9 cellular contexts compared by ENCODE assay signal in the genomic region with DNA sequence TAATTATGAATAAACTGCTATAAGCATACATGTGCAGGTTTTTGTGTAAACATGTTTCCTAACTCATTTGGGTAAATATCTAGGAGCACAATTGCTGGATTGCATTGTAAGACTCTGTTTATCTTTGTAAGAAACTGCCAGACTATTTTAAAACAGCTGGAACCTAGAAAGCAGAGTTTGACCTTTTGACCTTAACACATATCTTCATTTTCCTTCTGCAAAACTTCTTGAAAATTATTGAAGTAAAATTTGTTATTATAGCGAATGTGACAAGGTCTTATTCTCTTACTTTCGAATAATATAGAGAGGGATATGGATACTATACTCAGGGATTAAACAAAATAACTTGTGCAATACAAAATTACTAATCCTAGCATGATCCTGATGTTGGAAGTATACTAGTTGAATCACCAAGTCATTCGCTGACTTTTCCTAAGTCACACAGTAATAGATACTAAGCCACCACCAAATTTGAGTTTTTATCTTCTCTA. TPM values are rescaled to one million over a fixed set of nuclear protein-coding genes. Genes with fewer than 3 reads are reported as not detected.
DNase-seq lines count a peak whose midpoint lies in the region; ATAC-seq and TF ChIP-seq lines count a peak whose summit lies in the region.
"Had no signal": no experiment of that assay in that cellular context is flagged by ENCODE, and none has a peak within 500 bp of the region (broad histone marks: within the 10 kb centered on the region; RNA-seq: fewer than 3 reads in every experiment).

No MANE protein-coding gene starts in this region.

- intact Hi-C loops in activated CD4-positive, alpha-beta T cell treated with anti-CD3 and anti-CD28 coated beads, Interleukin-2, amount 10 ng/mL, durations not matched to agents 24 days and 14 days (cut with micrococcal nuclease): loop anchor here (5.0 kb wide), 1 partner anchor 801 kb away; no protein-coding TSS in a partner anchor
- intact Hi-C loops in activated T-helper 1 cell treated with anti-CD3 and anti-CD28 coated beads, Interleukin-12 subunit alpha, Interleukin-12 subunit beta, Interleukin-2, Interleukin-4 antibody, amounts not matched to agents 30 ng/mL and 10 ng/mL and 1 ng/mL, durations not matched to agents 14 hours and 24 hours and 36 hours (cut with micrococcal nuclease): loop anchor here (2.0 to 10.0 kb wide), 2 partner anchors 1368 to 1464 kb away; no protein-coding TSS in a partner anchor

- ATAC-seq in foreskin keratinocyte (peak; percentile 44), thoracic aorta (ENCODE audit: insufficient number of reproducible peaks, low FRiP score, low read depth) (no peak), HG03565 (IDR thresholded peaks at IDR 0.05; ENCODE audit: unreplicated experiment) (no peak), GM21717 (IDR thresholded peaks at IDR 0.05; ENCODE audit: unreplicated experiment) (no peak)

- no peak for DNase-seq in activated CD4-positive, alpha-beta T cell treated with anti-CD3 and anti-CD28 coated beads, Interleukin-2, amount 10 ng/mL, durations not matched to agents 24 days and 14 days
- DNase-seq in activated CD4-positive, alpha-beta T cell treated with anti-CD3 and anti-CD28 coated beads for 1 hour: no peak
- DNase-seq in activated T-helper 1 cell treated with anti-CD3 and anti-CD28 coated beads, Interleukin-12 subunit alpha, Interleukin-12 subunit beta, Interleukin-2, Interleukin-4 antibody, amounts not matched to agents 30 ng/mL and 10 ng/mL and 1 ng/mL, durations not matched to agents 14 hours and 24 hours and 36 hours (ENCODE audit: low spot score): no peak
- DNase-seq in foreskin keratinocyte (no peak), thoracic aorta (ENCODE audit: low spot score) (no peak), cerebellar nuclear complex (lab: John Stamatoyannopoulos, UW) (no peak)
- DNase-seq: NCI-H524 treated with DMSO at 0.1 percent for 48 hours had no signal

- H3K36me3 Mint-ChIP-seq in activated CD4-positive, alpha-beta T cell treated with anti-CD3 and anti-CD28 coated beads, Interleukin-2, amount 10 ng/mL, durations not matched to agents 24 days and 14 days (ENCODE audit: low read depth): peaks cover 2% of the 10 kb centered on the region
- peaks cover 3% of the 10 kb centered on the region for H3K36me3 Mint-ChIP-seq in activated T-helper 1 cell treated with anti-CD3 and anti-CD28 coated beads, Interleukin-12 subunit alpha, Interleukin-12 subunit beta, Interleukin-2, Interleukin-4 antibody, amounts not matched to agents 30 ng/mL and 10 ng/mL and 1 ng/mL, durations not matched to agents 14 hours and 24 hours and 36 hours (ENCODE audit: low read depth)

- TF ChIP-seq CTCF in foreskin keratinocyte (conservative IDR thresholded peaks at IDR 0.05) (no peak), thoracic aorta (IDR thresholded peaks at IDR 0.05) (no peak)

- peak overlapping the region; percentile 65 for H3K4me3 Mint-ChIP-seq in activated CD4-positive, alpha-beta T cell treated with anti-CD3 and anti-CD28 coated beads, Interleukin-2, amount 10 ng/mL, durations not matched to agents 24 days and 14 days
- H3K4me3 Mint-ChIP-seq in activated T-helper 1 cell treated with anti-CD3 and anti-CD28 coated beads, Interleukin-12 subunit alpha, Interleukin-12 subunit beta, Interleukin-2, Interleukin-4 antibody, amounts not matched to agents 30 ng/mL and 10 ng/mL and 1 ng/mL, durations not matched to agents 14 hours and 24 hours and 36 hours: peak overlapping the region; percentile 13

- no peaks in the 10 kb centered on the region for H3K27me3 Mint-ChIP-seq in activated CD4-positive, alpha-beta T cell treated with anti-CD3 and anti-CD28 coated beads, Interleukin-2, amount 10 ng/mL, durations not matched to agents 24 days and 14 days
- H3K27me3 Mint-ChIP-seq in activated T-helper 1 cell treated with anti-CD3 and anti-CD28 coated beads, Interleukin-12 subunit alpha, Interleukin-12 subunit beta, Interleukin-2, Interleukin-4 antibody, amounts not matched to agents 30 ng/mL and 10 ng/mL and 1 ng/mL, durations not matched to agents 14 hours and 24 hours and 36 hours (ENCODE audit: insufficient read depth): no peaks in the 10 kb centered on the region

- H3K4me1 Mint-ChIP-seq in activated CD4-positive, alpha-beta T cell treated with anti-CD3 and anti-CD28 coated beads, Interleukin-2, amount 10 ng/mL, durations not matched to agents 24 days and 14 days: peaks cover 55% of the 10 kb centered on the region
- peaks cover 77% of the 10 kb centered on the region for H3K4me1 Mint-ChIP-seq in activated T-helper 1 cell treated with anti-CD3 and anti-CD28 coated beads, Interleukin-12 subunit alpha, Interleukin-12 subunit beta, Interleukin-2, Interleukin-4 antibody, amounts not matched to agents 30 ng/mL and 10 ng/mL and 1 ng/mL, durations not matched to agents 14 hours and 24 hours and 36 hours (ENCODE audit: low read depth)

- H3K9me3 ChIP-seq in thoracic aorta: no peaks in the 10 kb centered on the region

- H3K27me3 ChIP-seq in foreskin keratinocyte: no peaks in the 10 kb centered on the region
- no peaks in the 10 kb centered on the region for H3K27me3 ChIP-seq in thoracic aorta (replicated peaks; ENCODE audit: insufficient read depth)

- H3K36me3 ChIP-seq in thoracic aorta: no peaks in the 10 kb centered on the region

- H3K27ac Mint-ChIP-seq in activated CD4-positive, alpha-beta T cell treated with anti-CD3 and anti-CD28 coated beads, Interleukin-2, amount 10 ng/mL, durations not matched to agents 24 days and 14 days: peak overlapping the region; percentile 89
- peak overlapping the region; percentile 95 for H3K27ac Mint-ChIP-seq in activated T-helper 1 cell treated with anti-CD3 and anti-CD28 coated beads, Interleukin-12 subunit alpha, Interleukin-12 subunit beta, Interleukin-2, Interleukin-4 antibody, amounts not matched to agents 30 ng/mL and 10 ng/mL and 1 ng/mL, durations not matched to agents 14 hours and 24 hours and 36 hours

- H3K4me1 ChIP-seq in foreskin keratinocyte (peaks cover 43% of the 10 kb centered on the region), thoracic aorta (ENCODE audit: control insufficient read depth in 1 of 2, low read depth in 2 of 2) (peaks cover 43 to 50% of the 10 kb centered on the region in 2 donors)

- H3K4me3 ChIP-seq in thoracic aorta: no peak overlapping the region

- peaks cover 3% of the 10 kb centered on the region for H3K9me3 Mint-ChIP-seq in activated CD4-positive, alpha-beta T cell treated with anti-CD3 and anti-CD28 coated beads, Interleukin-2, amount 10 ng/mL, durations not matched to agents 24 days and 14 days
- H3K9me3 Mint-ChIP-seq in activated T-helper 1 cell treated with anti-CD3 and anti-CD28 coated beads, Interleukin-12 subunit alpha, Interleukin-12 subunit beta, Interleukin-2, Interleukin-4 antibody, amounts not matched to agents 30 ng/mL and 10 ng/mL and 1 ng/mL, durations not matched to agents 14 hours and 24 hours and 36 hours: no peaks in the 10 kb centered on the region

- H3K27ac ChIP-seq in foreskin keratinocyte (peak overlapping the region; percentile 80), thoracic aorta (peak overlapping the region; percentile 27 to 88)

RNA-seq across cellular contexts. Expression of a gene that starts 3.2 kb away (rescaled TPM):
- 37.1 and 43.2 TPM in 2 replicates for total RNA-seq in activated CD4-positive, alpha-beta T cell treated with anti-CD3 and anti-CD28 coated beads, Interleukin-2, amount 10 ng/mL, durations not matched to agents 24 days and 14 days
- total RNA-seq in activated T-helper 1 cell treated with anti-CD3 and anti-CD28 coated beads, Interleukin-12 subunit alpha, Interleukin-12 subunit beta, Interleukin-2, Interleukin-4 antibody, amounts not matched to agents 30 ng/mL and 10 ng/mL and 1 ng/mL, durations not matched to agents 14 hours and 24 hours and 36 hours: 35.2 and 37.8 TPM in 2 replicates
- 880 and 908 TPM in 2 replicates for total RNA-seq in foreskin keratinocyte
- polyA plus RNA-seq in foreskin keratinocyte: 712 and 776 TPM in 2 replicates
- 100 to 1,000 TPM; 485 to 668 TPM for total RNA-seq in thoracic aorta

Comparison
In these comparisons a context has a peak if more than half of its experiments do, and no peak if none do; other contexts are left out.
1. RNA of a gene that starts 3.2 kb away (total RNA-seq): 880 to 908 TPM in foreskin keratinocyte and 485 to 668 TPM in thoracic aorta; 37.1 to 43.2 TPM in activated CD4-positive, alpha-beta T cell treated with anti-CD3 and anti-CD28 coated beads, Interleukin-2, amount 10 ng/mL, durations not matched to agents 24 days and 14 days and 35.2 to 37.8 TPM in activated T-helper 1 cell treated with anti-CD3 and anti-CD28 coated beads, Interleukin-12 subunit alpha, Interleukin-12 subunit beta, Interleukin-2, Interleukin-4 antibody, amounts not matched to agents 30 ng/mL and 10 ng/mL and 1 ng/mL, durations not matched to agents 14 hours and 24 hours and 36 hours; every median in the first group is over 10 times any median in the second.